10 cellular contexts compared by ENCODE assay signal in genomic region chr12:31961137-31961536, GRCh38. TPM values are rescaled to one million over a fixed set of nuclear protein-coding genes. Genes with fewer than 3 reads are reported as not detected.
A peak's percentile ranks its signal among the peaks of the same experiment; 100 is the strongest.
DNase-seq lines count a peak whose midpoint lies in the region; ATAC-seq, FAIRE-seq and TF ChIP-seq lines count a peak whose summit lies in the region.
"Had no signal": no experiment of that assay in that cellular context is flagged by ENCODE, and none has a peak within 500 bp of the region (broad histone marks: within the 10 kb centered on the region; RNA-seq: fewer than 3 reads in every experiment).

No MANE protein-coding gene starts in this region.

- no peak overlapping the region for H3K27ac ChIP-seq in A673 (ENCODE audit: low read depth, low read length, poor library complexity, severe bottlenecking)
- H3K27ac ChIP-seq in HUES48 (ENCODE audit: low read depth, low read length), result no peak overlapping the region

- H3K4me3 Mint-ChIP-seq in central memory CD8-positive, alpha-beta T cell, result peak overlapping the region; percentile 94
- H3K4me3 Mint-ChIP-seq in mesothelial cell of epicardium, result peak overlapping the region; percentile 94

- H3K9me3 ChIP-seq in A673 (ENCODE audit: low read depth, low read length, poor library complexity, severe bottlenecking) (no peaks in the 10 kb centered on the region), HUES48 (ENCODE audit: control insufficient read depth, insufficient read depth, low read length) (no peaks in the 10 kb centered on the region)

- BruUV-seq in A673 (replicated peaks; lab: Mats Ljungman, UMichigan), result TSS peak; percentile 32

- H3K4me1 ChIP-seq in A673 (ENCODE audit: insufficient read depth, low read length, poor library complexity, severe bottlenecking) (peaks cover 22% of the 10 kb centered on the region), HUES48 (ENCODE audit: control insufficient read depth, insufficient read depth, low read length) (peaks cover 25% of the 10 kb centered on the region)

- H3K4me1 Mint-ChIP-seq in central memory CD8-positive, alpha-beta T cell, result peaks cover 72% of the 10 kb centered on the region
- H3K4me1 Mint-ChIP-seq in mesothelial cell of epicardium, result peaks cover 43% of the 10 kb centered on the region

- peaks cover 30% of the 10 kb centered on the region for H3K36me3 ChIP-seq in A673 (ENCODE audit: insufficient read depth, low read length, poor library complexity, severe bottlenecking)
- H3K36me3 ChIP-seq in HUES48 (ENCODE audit: control insufficient read depth, insufficient read depth, low read length), result peaks cover 55% of the 10 kb centered on the region

- no peaks in the 10 kb centered on the region for H3K27me3 ChIP-seq in A673 (replicated peaks; ENCODE audit: insufficient read depth, low read depth, low read length, poor library complexity)
- no peaks in the 10 kb centered on the region for H3K27me3 ChIP-seq in HUES48 (ENCODE audit: control insufficient read depth, insufficient read depth, low read length)

- H3K9me3 Mint-ChIP-seq in central memory CD8-positive, alpha-beta T cell, result no peaks in the 10 kb centered on the region
- peaks cover 13% of the 10 kb centered on the region for H3K9me3 Mint-ChIP-seq in mesothelial cell of epicardium

- peaks cover 65% of the 10 kb centered on the region for H3K36me3 Mint-ChIP-seq in central memory CD8-positive, alpha-beta T cell (ENCODE audit: insufficient read depth)
- peaks cover 40% of the 10 kb centered on the region for H3K36me3 Mint-ChIP-seq in mesothelial cell of epicardium

- no peaks in the 10 kb centered on the region for H3K27me3 Mint-ChIP-seq in central memory CD8-positive, alpha-beta T cell
- no peaks in the 10 kb centered on the region for H3K27me3 Mint-ChIP-seq in mesothelial cell of epicardium (ENCODE audit: low read depth)

- no peak for ATAC-seq in central memory CD8-positive, alpha-beta T cell (replicated peaks; ENCODE audit: extremely low read depth, poor library complexity, severe bottlenecking)
- no peak for ATAC-seq in GM18511 (IDR thresholded peaks at IDR 0.05; ENCODE audit: unreplicated experiment)

- TF ChIP-seq POLR2A in H54 (IDR thresholded peaks at IDR 0.05; ENCODE audit: low read depth, low read length), result no peak

- H3K9ac ChIP-seq in HUES48 (ENCODE audit: low read depth, low read length), result no peak overlapping the region

- DNase-seq in A673 (ENCODE audit: low spot score) (no peak), mesothelial cell of epicardium (ENCODE audit: low spot score in 2 of 2, unreplicated experiment in 2 of 2) (no peak), NCI-H187 treated with DMSO at 0.1 percent for 48 hours (lab: John Stamatoyannopoulos, UW) (no peak), H54 (ENCODE audit: insufficient read length, low spot score) (no peak)
- DNase-seq in central memory CD8-positive, alpha-beta T cell (ENCODE audit: low spot score in 2 of 2), result no peak
- no peak for DNase-seq in NK-92 treated with Interleukin-12 subunit alpha and Interleukin-12 subunit beta, amount 100 ng/mL, for 24 hours (lab: John Stamatoyannopoulos, UW)
- DNase-seq: stimulated activated naive CD4-positive, alpha-beta T cell treated with Interleukin-2 at 50 U/mL for 16 hours had no signal

- FAIRE-seq in H54 (lab: Jason Lieb, UNC), result no peak
- FAIRE-seq: G401.6 had no signal

- POLR2A ChIA-PET in A673 (lab: Charles Lee; ENCODE audit: low non-redundant PET), result no interaction called here

- intact Hi-C loops in A673 (cut with micrococcal nuclease; ENCODE audit: unreplicated experiment), result loop anchor here (10.0 kb wide), 2 partner anchors 144 to 344 kb away; partner anchors contain the start of gene BICD1

- H3K4me3 ChIP-seq in A673 (ENCODE audit: low read depth, low read length, poor library complexity, severe bottlenecking) (peak overlapping the region; percentile 60), HUES48 (ENCODE audit: low read depth, low read length) (peak overlapping the region; percentile 81)

- CTCF ChIA-PET in A673 (lab: Charles Lee), result no interaction called here

- peak overlapping the region; percentile 96 for H3K27ac Mint-ChIP-seq in central memory CD8-positive, alpha-beta T cell (ENCODE audit: low read depth)
- H3K27ac Mint-ChIP-seq in mesothelial cell of epicardium, result peak overlapping the region; percentile 98

- TF ChIP-seq CTCF in A673 (conservative IDR thresholded peaks at IDR 0.05; ENCODE audit: low read depth, low read length), result no peak
- no peak for TF ChIP-seq CTCF in mesothelial cell of epicardium (IDR thresholded peaks at IDR 0.05; ENCODE audit: unreplicated experiment)

RNA-seq across cellular contexts. Expression of gene RESF1, which starts 1.9 kb away (rescaled TPM):
- total RNA-seq in A673 (2021) (48.2 and 63.7 TPM in 2 replicates), mesothelial cell of epicardium (61.9 to 68.4 TPM (median 65.3 TPM) in 3 replicates)
